In the genomic region with DNA sequence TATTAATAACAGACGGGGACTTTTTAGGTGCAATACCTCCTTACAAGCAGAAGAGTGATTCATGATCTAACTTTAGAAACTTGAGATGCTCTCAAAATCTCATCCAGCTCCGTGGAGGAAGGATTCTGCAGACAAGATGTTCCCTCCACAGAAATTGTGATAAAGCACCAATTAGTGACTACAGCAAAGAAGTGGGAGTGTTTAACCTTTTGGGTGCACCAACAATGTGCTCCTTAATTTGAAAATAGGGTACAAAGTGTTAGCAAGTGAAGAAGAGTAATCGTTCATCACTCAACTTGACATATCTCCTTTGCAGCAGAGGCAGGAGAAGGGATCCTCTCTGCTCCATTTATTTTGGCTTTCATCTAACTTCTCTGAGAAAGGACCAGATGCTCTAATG, we compare ENCODE assay signal across 32 cellular contexts. TPM values are rescaled to one million over a fixed set of nuclear protein-coding genes. Genes with fewer than 3 reads are reported as not detected.
"Had no signal": no experiment of that assay in that cellular context is flagged by ENCODE, and none has a peak within 500 bp of the region (broad histone marks: within the 10 kb centered on the region; RNA-seq: fewer than 3 reads in every experiment).

No MANE protein-coding gene starts in this region.

- ATAC-seq: activated naive CD4-positive, alpha-beta T cell treated with anti-CD3 and anti-CD28 coated beads, Interleukin-2, amount 50 U/mL, for 72 hours; activated T-cell treated with anti-CD3 and anti-CD28 coated beads, Interleukin-2, amount 50 U/mL, for 4 hours; PC-3 had no signal

- H3K36me3 Mint-ChIP-seq: activated CD4-positive, alpha-beta memory T cell treated with anti-CD3 and anti-CD28 coated beads for 36 hours had no signal

- H3K9me3 Mint-ChIP-seq: activated naive CD4-positive, alpha-beta T cell treated with anti-CD3 and anti-CD28 coated beads for 36 hours had no signal

- H3K27ac Mint-ChIP-seq: activated B cell treated with CpG ODN at 0.5 μM for 24 hours; activated CD4-positive, alpha-beta memory T cell treated with anti-CD3 and anti-CD28 coated beads for 36 hours; activated naive CD4-positive, alpha-beta T cell treated with anti-CD3 and anti-CD28 coated beads for 36 hours; activated naive CD4-positive, alpha-beta T cell treated with anti-CD3 and anti-CD28 coated beads, Interleukin-2, amount 50 U/mL, for 72 hours; activated T-helper 1 cell treated with anti-CD3 and anti-CD28 coated beads, Interleukin-12 subunit alpha, Interleukin-12 subunit beta, Interleukin-2, Interleukin-4 antibody, amounts not matched to agents 30 ng/mL and 10 ng/mL and 1 ng/mL, durations not matched to agents 14 hours and 24 hours and 36 hours had no signal

- DNase-seq: activated B cell treated with CpG ODN at 0.5 μM for 24 hours; activated CD4-positive, alpha-beta memory T cell treated with anti-CD3 and anti-CD28 coated beads for 36 hours; activated CD4-positive, alpha-beta T cell treated with anti-CD3 and anti-CD28 coated beads for 4 hours; activated CD4-positive, alpha-beta T cell treated with anti-CD3 and anti-CD28 coated beads, Interleukin-2, amount 50 U/mL, for 1 hour; activated CD4-positive, CD25-positive, alpha-beta regulatory T cell treated with anti-CD3 and anti-CD28 coated beads, Interleukin-2, amount 50 U/mL, for 72 hours; activated CD8-positive, alpha-beta memory T cell treated with anti-CD3 and anti-CD28 coated beads, Interleukin-2, amount 50 U/mL, for 4 hours; activated gamma-delta T cell treated with Interleukin-2 at 50 U/mL for 16 hours; activated naive CD4-positive, alpha-beta T cell treated with anti-CD3 and anti-CD28 coated beads for 36 hours; activated T-cell treated with anti-CD3 and anti-CD28 coated beads for 4 hours; activated T-cell treated with anti-CD3 and anti-CD28 coated beads, Interleukin-2, amount 50 U/mL, for 4 hours; aorta; brain microvascular endothelial cell; Kasumi-1; KG1; MG63; NCI-H1048; NCI-H1436 treated with DMSO at 0.1 percent for 48 hours; NCI-H1694 treated with DMSO at 0.1 percent for 48 hours; NCI-H2029; NCI-H345; NCI-H510A; NCI-H526; NCI-H748 treated with DMSO at 0.1 percent for 48 hours; NK-92 treated with Interleukin-12 subunit alpha and Interleukin-12 subunit beta, amount 100 ng/mL, for 24 hours; PC-3; Right ventricle myocardium superior; SW 1271; T-helper 1 cell; T-helper 2 cell; T-helper 9 cell had no signal

- H3K4me3 Mint-ChIP-seq: activated B cell treated with CpG ODN at 0.5 μM for 24 hours; activated CD4-positive, alpha-beta memory T cell treated with anti-CD3 and anti-CD28 coated beads for 36 hours; activated naive CD4-positive, alpha-beta T cell treated with anti-CD3 and anti-CD28 coated beads for 36 hours; activated T-cell treated with anti-CD3 and anti-CD28 coated beads, Interleukin-2, amount 50 U/mL, for 4 hours; activated T-helper 1 cell treated with anti-CD3 and anti-CD28 coated beads, Interleukin-12 subunit alpha, Interleukin-12 subunit beta, Interleukin-2, Interleukin-4 antibody, amounts not matched to agents 30 ng/mL and 10 ng/mL and 1 ng/mL, durations not matched to agents 14 hours and 24 hours and 36 hours had no signal

RNA-seq across cellular contexts. Expression of a gene that starts 22.8 kb away (rescaled TPM):
- total RNA-seq: activated B cell treated with CpG ODN at 0.5 μM for 24 hours; activated CD4-positive, alpha-beta memory T cell treated with anti-CD3 and anti-CD28 coated beads for 36 hours; activated naive CD4-positive, alpha-beta T cell treated with anti-CD3 and anti-CD28 coated beads for 36 hours; activated T-cell treated with anti-CD3 and anti-CD28 coated beads, Interleukin-2, amount 50 U/mL, for 4 hours; activated T-helper 1 cell treated with anti-CD3 and anti-CD28 coated beads, Interleukin-12 subunit alpha, Interleukin-12 subunit beta, Interleukin-2, Interleukin-4 antibody, amounts not matched to agents 30 ng/mL and 10 ng/mL and 1 ng/mL, durations not matched to agents 14 hours and 24 hours and 36 hours; aorta; PC-3; Right ventricle myocardium superior had no signal
